In genomic region chr2:38473333-38474005, GRCh38 we compare ENCODE assay signal across 19 cellular contexts.
"Had no signal": no experiment of that assay in that cellular context is flagged by ENCODE, and none has a peak within 500 bp of the region (broad histone marks: within the 10 kb centered on the region; RNA-seq: fewer than 3 reads in every experiment).

No MANE protein-coding gene starts in this region.

- H3K4me1 Mint-ChIP-seq: naive thymus-derived CD8-positive, alpha-beta T cell had no signal

- H3K36me3 Mint-ChIP-seq: naive thymus-derived CD8-positive, alpha-beta T cell had no signal

- H3K9me3 Mint-ChIP-seq: endodermal cell; naive thymus-derived CD8-positive, alpha-beta T cell had no signal

- H3K36me3 ChIP-seq: lower lobe of right lung, SJCRH30, upper lobe of right lung had no signal

- H3K4me1 ChIP-seq: body of pancreas, foreskin keratinocyte, lower lobe of right lung, SJCRH30 had no signal

- H3K4me3 Mint-ChIP-seq: activated naive CD8-positive, alpha-beta T cell; endodermal cell; naive thymus-derived CD8-positive, alpha-beta T cell had no signal

- H3K27me3 ChIP-seq: body of pancreas, SJCRH30, upper lobe of right lung had no signal

- H3K27ac ChIP-seq: body of pancreas, epithelial cell of prostate, foreskin keratinocyte, lower lobe of right lung, SJCRH30, upper lobe of right lung had no signal

- H3K27ac Mint-ChIP-seq: activated naive CD8-positive, alpha-beta T cell; endodermal cell; naive thymus-derived CD8-positive, alpha-beta T cell had no signal

- ATAC-seq: body of pancreas; foreskin keratinocyte; lower lobe of right lung; naive thymus-derived CD8-positive, alpha-beta T cell; sciatic nerve; upper lobe of right lung had no signal

- DNase-seq: activated CD4-positive, alpha-beta T cell treated with anti-CD3 and anti-CD28 coated beads, Interleukin-2, amount 50 U/mL, for 1 hour; activated CD4-positive, CD25-positive, alpha-beta regulatory T cell; activated effector memory CD4-positive, alpha-beta T cell treated with anti-CD3 and anti-CD28 coated beads, Interleukin-2, amount 50 U/mL, for 16 hours; amygdala; body of pancreas; dorsolateral prefrontal cortex; endodermal cell; foreskin keratinocyte; hypothalamus; islet precursor cell; lower lobe of right lung; naive thymus-derived CD8-positive, alpha-beta T cell; SJCRH30; stimulated activated CD4-positive, alpha-beta T cell treated with anti-CD3 and anti-CD28 coated beads, Interleukin-4, amount 100 ng/mL, for 1 hour; upper lobe of right lung had no signal

- H3K4me3 ChIP-seq: body of pancreas, dorsolateral prefrontal cortex, lower lobe of right lung, SJCRH30, smooth muscle cell, upper lobe of right lung had no signal

- H3K9me3 ChIP-seq: body of pancreas, lower lobe of right lung, SJCRH30, upper lobe of right lung had no signal
